In the genomic region with DNA sequence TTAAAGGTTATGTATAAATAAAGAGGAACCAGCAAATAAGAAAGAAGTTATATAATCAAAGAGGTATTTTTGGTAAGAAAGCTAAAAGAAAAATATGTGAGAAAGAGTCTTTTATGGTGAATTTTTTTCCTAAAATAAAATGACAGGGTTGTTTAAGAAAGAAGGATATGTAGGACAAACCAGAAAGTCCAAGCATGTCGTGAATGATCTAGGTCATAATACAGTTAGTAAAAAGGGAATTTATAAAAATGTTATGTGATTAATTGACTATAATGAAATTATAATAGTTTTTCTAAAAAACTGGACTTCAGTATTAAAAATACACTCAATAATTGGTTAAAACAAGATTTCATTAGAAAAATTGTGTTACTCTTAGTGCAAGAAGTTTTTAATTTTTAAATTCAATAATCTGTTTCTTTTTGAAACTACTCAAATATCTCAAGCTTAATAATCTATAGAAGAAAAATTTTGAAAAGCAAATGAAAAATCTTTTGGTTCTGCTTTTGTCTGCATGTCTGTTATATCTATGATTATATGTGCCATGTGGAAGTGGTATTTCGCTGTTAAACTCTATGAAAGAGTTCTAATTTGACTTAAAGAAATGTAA, we compare ENCODE assay signal across 13 cellular contexts. TPM values are rescaled to one million over a fixed set of nuclear protein-coding genes. Genes with fewer than 3 reads are reported as not detected.
DNase-seq lines count a peak whose midpoint lies in the region; ATAC-seq and TF ChIP-seq lines count a peak whose summit lies in the region.
"Had no signal": no experiment of that assay in that cellular context is flagged by ENCODE, and none has a peak within 500 bp of the region (broad histone marks: within the 10 kb centered on the region; RNA-seq: fewer than 3 reads in every experiment).

No MANE protein-coding gene starts in this region.

- no peaks in the 10 kb centered on the region for H3K27me3 ChIP-seq in neural progenitor cell
- H3K27me3 ChIP-seq in uterus, result no peaks in the 10 kb centered on the region
- H3K27me3 ChIP-seq: brain microvascular endothelial cell, neutrophil had no signal

- H3K27ac ChIP-seq in neural progenitor cell (no peak overlapping the region), uterus (no peak overlapping the region)
- H3K27ac ChIP-seq: brain microvascular endothelial cell, neutrophil had no signal

- H3K27ac Mint-ChIP-seq in neural progenitor cell, result no peak overlapping the region
- H3K27ac Mint-ChIP-seq in activated CD8-positive, alpha-beta memory T cell treated with anti-CD3 and anti-CD28 coated beads, Interleukin-2, amount 10 ng/mL, durations not matched to agents 7 days and 5 days, result no peak overlapping the region

- H3K4me1 Mint-ChIP-seq in neural progenitor cell, result no peaks in the 10 kb centered on the region
- peaks cover 28% of the 10 kb centered on the region for H3K4me1 Mint-ChIP-seq in activated CD8-positive, alpha-beta memory T cell treated with anti-CD3 and anti-CD28 coated beads, Interleukin-2, amount 10 ng/mL, durations not matched to agents 7 days and 5 days

- no peaks in the 10 kb centered on the region for H4K20me1 ChIP-seq in neural progenitor cell (ENCODE audit: low read depth)

- H3K36me3 Mint-ChIP-seq in neural progenitor cell, result peaks cover 61% of the 10 kb centered on the region
- H3K36me3 Mint-ChIP-seq in activated CD8-positive, alpha-beta memory T cell treated with anti-CD3 and anti-CD28 coated beads, Interleukin-2, amount 10 ng/mL, durations not matched to agents 7 days and 5 days, result peaks cover 81% of the 10 kb centered on the region

- no peak overlapping the region for H3K4me3 Mint-ChIP-seq in neural progenitor cell
- no peak overlapping the region for H3K4me3 Mint-ChIP-seq in activated CD8-positive, alpha-beta memory T cell treated with anti-CD3 and anti-CD28 coated beads, Interleukin-2, amount 10 ng/mL, durations not matched to agents 7 days and 5 days

- peaks cover 78% of the 10 kb centered on the region for H3K9me3 Mint-ChIP-seq in neural progenitor cell
- peaks cover 27% of the 10 kb centered on the region for H3K9me3 Mint-ChIP-seq in activated CD8-positive, alpha-beta memory T cell treated with anti-CD3 and anti-CD28 coated beads, Interleukin-2, amount 10 ng/mL, durations not matched to agents 7 days and 5 days (ENCODE audit: low read depth)

- H3K4me2 ChIP-seq in neural progenitor cell, result no peak overlapping the region

- TF ChIP-seq CTCF in cardiac fibroblast (IDR thresholded peaks at IDR 0.05; ENCODE audit: low read depth, low read length) (no peak), neural progenitor cell (IDR thresholded peaks at IDR 0.05) (no peak), uterus (IDR thresholded peaks at IDR 0.05) (no peak)

- no peak for TF ChIP-seq POLR2A in uterus (IDR thresholded peaks at IDR 0.05)

- H3K79me2 ChIP-seq in neural progenitor cell (ENCODE audit: low read depth), result peaks cover 32% of the 10 kb centered on the region

- CTCF ChIA-PET in activated CD8-positive, alpha-beta memory T cell treated with anti-CD3 and anti-CD28 coated beads, Interleukin-2, amount 10 ng/mL, durations not matched to agents 7 days and 5 days (lab: Charles Lee), result no interaction called here

- intact Hi-C loops in uterus (cut with DNase I; ENCODE audit: low total_unique reads), result no loop called here

- no peaks in the 10 kb centered on the region for H3K4me1 ChIP-seq in neural progenitor cell
- H3K4me1 ChIP-seq in uterus, result no peaks in the 10 kb centered on the region

- ATAC-seq in activated CD8-positive, alpha-beta memory T cell treated with anti-CD3 and anti-CD28 coated beads, Interleukin-2, amount 10 ng/mL, durations not matched to agents 7 days and 5 days, result no peak
- no peak for ATAC-seq in GM18873 (IDR thresholded peaks at IDR 0.05; ENCODE audit: low FRiP score, unreplicated experiment)
- ATAC-seq: left lobe of liver had no signal

- no peak overlapping the region for H3K9ac ChIP-seq in neural progenitor cell

- H3F3A ChIP-seq in neural progenitor cell (ENCODE audit: low read depth), result peaks cover 3% of the 10 kb centered on the region

- DNase-seq in NCI-H2227 (lab: John Stamatoyannopoulos, UW; ENCODE audit: unreplicated experiment) (peak; percentile 39), NCI-H2227 treated with DMSO at 0.1 percent for 48 hours (lab: John Stamatoyannopoulos, UW) (no peak), NCI-H1930 (lab: John Stamatoyannopoulos, UW) (peak; percentile 1 to 14), cardiac fibroblast (ENCODE audit: low read depth in 2 of 2) (peak; percentile 29 to 62), neural progenitor cell (ENCODE audit: low spot score) (peak; percentile 82), uterus (no peak)
- DNase-seq in activated CD8-positive, alpha-beta memory T cell treated with anti-CD3 and anti-CD28 coated beads, Interleukin-2, amount 10 ng/mL, durations not matched to agents 7 days and 5 days, result no peak
- DNase-seq: activated CD8-positive, alpha-beta memory T cell treated with anti-CD3 and anti-CD28 coated beads, Interleukin-2, amount 50 U/mL, for 48 hours; brain microvascular endothelial cell; stimulated activated CD4-positive, alpha-beta T cell treated with anti-CD3 and anti-CD28 coated beads, Interleukin-15, amount 100 ng/mL, for 24 hours had no signal

- H3K4me3 ChIP-seq in cardiac fibroblast (replicated peaks in 1 of 2; ENCODE audit: low read depth in 2 of 2, low read length in 2 of 2), result no peak overlapping the region
- H3K4me3 ChIP-seq in neural progenitor cell, result no peak overlapping the region
- H3K4me3 ChIP-seq in uterus, result no peak overlapping the region

- H3K27me3 Mint-ChIP-seq in neural progenitor cell (ENCODE audit: insufficient read depth, low read depth), result peaks cover 3% of the 10 kb centered on the region
- no peaks in the 10 kb centered on the region for H3K27me3 Mint-ChIP-seq in activated CD8-positive, alpha-beta memory T cell treated with anti-CD3 and anti-CD28 coated beads, Interleukin-2, amount 10 ng/mL, durations not matched to agents 7 days and 5 days

- H3K36me3 ChIP-seq in neural progenitor cell (peaks cover 5% of the 10 kb centered on the region), uterus (no peaks in the 10 kb centered on the region)
- H3K36me3 ChIP-seq: brain microvascular endothelial cell, neutrophil had no signal

- no peak overlapping the region for H2AFZ ChIP-seq in neural progenitor cell (replicated peaks)

- H3K9me3 ChIP-seq in neural progenitor cell (ENCODE audit: low read depth), result peaks cover 30% of the 10 kb centered on the region
- H3K9me3 ChIP-seq in uterus, result no peaks in the 10 kb centered on the region
- H3K9me3 ChIP-seq: neutrophil had no signal

RNA-seq across cellular contexts. Expression of a gene that starts 23.3 kb away (rescaled TPM):
- total RNA-seq in neural progenitor cell (ENCODE audit: low replicate concordance) (36.3 and 39.8 TPM in 2 replicates), uterus (10 to 100 TPM; 34.7 to 50.0 (median 38.5) TPM)
- 10 to 100 TPM; 36.1 to 42.2 TPM for total RNA-seq in activated CD8-positive, alpha-beta memory T cell treated with anti-CD3 and anti-CD28 coated beads, Interleukin-2, amount 10 ng/mL, durations not matched to agents 7 days and 5 days

RNA-seq across cellular contexts. Expression of a gene that starts 28.5 kb away (rescaled TPM):
- total RNA-seq in neural progenitor cell (ENCODE audit: low replicate concordance), result 80.2 and 168 TPM in 2 replicates
- total RNA-seq in activated CD8-positive, alpha-beta memory T cell treated with anti-CD3 and anti-CD28 coated beads, Interleukin-2, amount 10 ng/mL, durations not matched to agents 7 days and 5 days, result 10 to 100 TPM; 72.0 to 88.6 TPM
- 10 to 100 TPM; 30.7 to 82.0 (median 50.0) TPM for total RNA-seq in uterus

Comparison
In these comparisons a context has a peak if more than half of its experiments do, and no peak if none do; other contexts are left out.
1. DNase-seq: peak in NCI-H2227 (single experiment), NCI-H1930 (2 of 2), cardiac fibroblast (2 of 2) and neural progenitor cell (single experiment); none in NCI-H2227 treated with DMSO at 0.1 percent for 48 hours (single experiment), activated CD8-positive, alpha-beta memory T cell treated with anti-CD3 and anti-CD28 coated beads, Interleukin-2, amount 10 ng/mL, durations not matched to agents 7 days and 5 days (single experiment) and uterus (0 of 2).